ENCODE assay signal across 10 cellular contexts in the genomic region with DNA sequence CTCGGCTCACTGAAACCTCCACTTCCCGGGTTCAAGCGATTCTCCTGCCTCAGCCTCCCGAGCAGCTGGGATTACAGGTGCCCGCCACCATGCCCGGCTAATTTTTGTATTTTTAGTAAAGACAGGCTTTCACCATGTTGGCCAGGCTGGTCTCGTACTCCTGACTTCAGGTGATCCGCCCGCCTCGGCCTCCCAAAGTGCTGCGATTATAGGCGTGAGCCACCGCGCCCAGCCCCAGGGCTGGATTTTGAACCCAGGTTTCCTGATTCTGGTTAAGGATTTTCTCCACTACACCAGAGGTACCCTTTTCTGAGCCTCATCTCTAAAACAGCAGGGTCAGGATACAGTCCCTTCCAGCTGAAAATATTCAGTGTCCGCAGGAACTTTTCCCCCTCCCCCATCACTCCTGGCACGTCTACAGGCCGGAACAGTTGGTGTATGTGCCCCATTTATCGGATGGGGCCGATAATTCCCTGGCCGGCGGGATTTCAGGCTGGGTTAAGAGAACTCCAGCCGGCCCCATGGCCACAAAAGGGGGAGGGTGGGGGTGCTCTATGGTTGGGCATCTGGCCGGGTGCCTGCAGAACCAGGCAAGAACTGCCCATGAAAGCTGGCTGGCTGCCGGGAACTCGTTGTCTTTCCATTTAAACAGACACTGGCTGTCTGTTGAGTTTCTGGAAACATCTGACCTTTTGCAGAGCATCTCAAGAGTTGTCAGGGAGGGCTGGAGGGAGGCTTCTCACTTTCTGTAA. TPM values are rescaled to one million over a fixed set of nuclear protein-coding genes. Genes with fewer than 3 reads are reported as not detected.
A peak's percentile ranks its signal among the peaks of the same experiment; 100 is the strongest.
DNase-seq lines count a peak whose midpoint lies in the region; ATAC-seq and TF ChIP-seq lines count a peak whose summit lies in the region.
"Had no signal": no experiment of that assay in that cellular context is flagged by ENCODE, and none has a peak within 500 bp of the region (broad histone marks: within the 10 kb centered on the region; RNA-seq: fewer than 3 reads in every experiment).

No MANE protein-coding gene starts in this region.

- POLR2A ChIA-PET in CD8-positive, alpha-beta memory T cell (lab: Charles Lee): no interaction called here
- POLR2A ChIA-PET in PC-9 (lab: Charles Lee; ENCODE audit: unreplicated experiment): no interaction called here

- H3K27me3 Mint-ChIP-seq in CD8-positive, alpha-beta memory T cell: peaks cover 4 to 7% of the 10 kb centered on the region in 2 donors
- H3K27me3 Mint-ChIP-seq: T-helper 17 cell had no signal

- no peak for TF ChIP-seq CTCF in RWPE2 (IDR thresholded peaks at IDR 0.05; ENCODE audit: poor library complexity, severe bottlenecking)
- peak in 1 of 5 experiments; percentile 18 for TF ChIP-seq CTCF in tibial nerve (IDR thresholded peaks at IDR 0.05)
- TF ChIP-seq CTCF in PC-9 (conservative IDR thresholded peaks at IDR 0.05): no peak

- peak; percentile 35; the same call in 1 of the 3 replicates for ATAC-seq in RWPE2 (ENCODE audit: low read depth)
- ATAC-seq in esophagus mucosa: peak; percentile 13
- no peak for ATAC-seq in HG02840 (IDR thresholded peaks at IDR 0.05; ENCODE audit: low FRiP score, unreplicated experiment)
- ATAC-seq: T-helper 17 cell had no signal

- no peak overlapping the region for H3K4me2 ChIP-seq in PC-9

- H3K4me1 Mint-ChIP-seq in CD8-positive, alpha-beta memory T cell: peaks cover 9 to 11% (median 11%) of the 10 kb centered on the region in 3 donors

- no TSS peak for BruUV-seq in PC-9 (replicated peaks; lab: Mats Ljungman, UMichigan)

- H3K27ac ChIP-seq in RWPE2 (ENCODE audit: poor library complexity, severe bottlenecking): peak overlapping the region; percentile 7
- peak overlapping the region; percentile 84 to 94 (median 92) for H3K27ac ChIP-seq in tibial nerve
- no peak overlapping the region for H3K27ac ChIP-seq in CD8-positive, alpha-beta memory T cell (ENCODE audit: low read depth, low read length)
- H3K27ac ChIP-seq in PC-9: no peak overlapping the region

- H3K4me1 ChIP-seq in RWPE2 (ENCODE audit: insufficient read depth, poor library complexity, severe bottlenecking): peaks cover 5% of the 10 kb centered on the region
- H3K4me1 ChIP-seq in tibial nerve: peaks cover 0 to 43% (median 22%) of the 10 kb centered on the region in 4 donors
- no peaks in the 10 kb centered on the region for H3K4me1 ChIP-seq in CD8-positive, alpha-beta memory T cell (ENCODE audit: insufficient read depth, low read length)
- no peaks in the 10 kb centered on the region for H3K4me1 ChIP-seq in PC-9 (replicated peaks; ENCODE audit: insufficient read depth)

- H3K27ac Mint-ChIP-seq in CD8-positive, alpha-beta memory T cell: no peak overlapping the region
- H3K27ac Mint-ChIP-seq: T-helper 17 cell had no signal

- H3K9me3 ChIP-seq in RWPE2 (ENCODE audit: severe bottlenecking) (no peaks in the 10 kb centered on the region), tibial nerve (no peaks in the 10 kb centered on the region), PC-9 (ENCODE audit: insufficient read depth, low read depth) (no peaks in the 10 kb centered on the region)
- H3K9me3 ChIP-seq in CD8-positive, alpha-beta memory T cell (ENCODE audit: low read length): no peaks in the 10 kb centered on the region

- no peaks in the 10 kb centered on the region for H3K36me3 ChIP-seq in RWPE2 (ENCODE audit: low read depth)
- H3K36me3 ChIP-seq in tibial nerve: no peaks in the 10 kb centered on the region
- no peaks in the 10 kb centered on the region for H3K36me3 ChIP-seq in CD8-positive, alpha-beta memory T cell (ENCODE audit: insufficient read depth, low read length)
- no peaks in the 10 kb centered on the region for H3K36me3 ChIP-seq in PC-9 (ENCODE audit: low read depth)

- TF ChIP-seq POLR2A in tibial nerve (IDR thresholded peaks at IDR 0.05): peak in 1 of 2 donors; percentile 19

- intact Hi-C loops in PC-9 (cut with micrococcal nuclease; ENCODE audit: unreplicated experiment): no loop called here

- H3K27me3 ChIP-seq in RWPE2 (ENCODE audit: insufficient read depth, poor library complexity, severe bottlenecking) (no peaks in the 10 kb centered on the region), tibial nerve (no peaks in the 10 kb centered on the region), PC-9 (ENCODE audit: insufficient read depth, low read depth) (no peaks in the 10 kb centered on the region)
- H3K27me3 ChIP-seq in CD8-positive, alpha-beta memory T cell (ENCODE audit: insufficient read depth, low read length, poor library complexity, severe bottlenecking): no peaks in the 10 kb centered on the region

- H3F3A ChIP-seq in PC-9 (ENCODE audit: insufficient read depth, low read depth): no peaks in the 10 kb centered on the region

- DNase-seq in RWPE2 (ENCODE audit: low spot score) (no peak), mucosa of gallbladder (ENCODE audit: low spot score) (peak; percentile 82), tibial nerve (ENCODE audit: low spot score in 2 of 2) (peak; percentile 83 to 86), PC-9 (no peak), NOMO-1 treated with dmso at 0.1 percent for 144 hours (lab: John Stamatoyannopoulos, UW; ENCODE audit: unreplicated experiment) (no peak)
- no peak for DNase-seq in CD8-positive, alpha-beta memory T cell
- DNase-seq: T-helper 17 cell had no signal

- H3K9me3 Mint-ChIP-seq in CD8-positive, alpha-beta memory T cell: no peaks in the 10 kb centered on the region

- CTCF ChIA-PET in CD8-positive, alpha-beta memory T cell (lab: Charles Lee): no interaction called here
- CTCF ChIA-PET in PC-9 (lab: Charles Lee): interaction anchor here (0.6 kb wide), 1 partner anchor 862 kb away, joined by 12 read pairs; no protein-coding TSS in a partner anchor

- H3K79me2 ChIP-seq in PC-9 (ENCODE audit: low read depth): no peaks in the 10 kb centered on the region

- no peaks in the 10 kb centered on the region for H4K20me1 ChIP-seq in PC-9 (ENCODE audit: insufficient read depth)

- H3K9me2 ChIP-seq in PC-9 (ENCODE audit: insufficient read depth): no peaks in the 10 kb centered on the region

- no peaks in the 10 kb centered on the region for H3K36me3 Mint-ChIP-seq in CD8-positive, alpha-beta memory T cell

- H3K4me3 ChIP-seq in RWPE2 (ENCODE audit: severe bottlenecking): no peak overlapping the region
- H3K4me3 ChIP-seq in tibial nerve: no peak overlapping the region
- H3K4me3 ChIP-seq in CD8-positive, alpha-beta memory T cell (ENCODE audit: low read length): no peak overlapping the region
- H3K4me3 ChIP-seq in PC-9: no peak overlapping the region
- H3K4me3 ChIP-seq: skin epidermis had no signal

- WGBS in tibial nerve, 2 donors: 56 to 59% methylated on average over 24 to 25 of the region's 25 CpGs

- no peak overlapping the region for H3K4me3 Mint-ChIP-seq in CD8-positive, alpha-beta memory T cell
- H3K4me3 Mint-ChIP-seq: T-helper 17 cell had no signal

- H2AFZ ChIP-seq in PC-9: no peak overlapping the region

- peak; percentile 62 to 96 for TF ChIP-seq EP300 in tibial nerve (IDR thresholded peaks at IDR 0.05)

RNA-seq across cellular contexts. Expression of a gene that starts 26.8 kb away (rescaled TPM):
- total RNA-seq in esophagus mucosa: 216 TPM
- total RNA-seq in mucosa of gallbladder: 79.7 TPM
- total RNA-seq in tibial nerve: 100 to 1,000 TPM in 1 of 4 donors, 10 to 100 TPM in 3; 43.1 to 104 (median 59.0) TPM
- total RNA-seq in CD8-positive, alpha-beta memory T cell: 1 to 10 TPM; 6.9 to 8.8 TPM
- polyA plus RNA-seq in CD8-positive, alpha-beta memory T cell: 10.1 TPM
- total RNA-seq in PC-9 (2021): 63.6 and 70.7 TPM in 2 replicates

RNA-seq across cellular contexts. Expression of a gene that starts 59.4 kb away (rescaled TPM):
- total RNA-seq in esophagus mucosa (118 TPM), mucosa of gallbladder (106 TPM), tibial nerve (10 to 100 TPM; 27.5 to 48.1 (median 37.8) TPM), PC-9 (2021) (113 and 127 TPM in 2 replicates)
- 100 to 1,000 TPM; 162 to 166 TPM for total RNA-seq in CD8-positive, alpha-beta memory T cell
- 251 TPM for polyA plus RNA-seq in CD8-positive, alpha-beta memory T cell

RNA-seq across cellular contexts. Expression of a gene that starts 59.7 kb away (rescaled TPM):
- total RNA-seq in esophagus mucosa (6.5 TPM), mucosa of gallbladder (12.6 TPM), tibial nerve (1 to 10 TPM; 1.4 to 6.9 (median 4.9) TPM), PC-9 (2021) (7.5 and 7.6 TPM in 2 replicates)
- total RNA-seq in CD8-positive, alpha-beta memory T cell: 10 to 100 TPM; 10.3 to 11.6 TPM
- 0.85 TPM for polyA plus RNA-seq in CD8-positive, alpha-beta memory T cell

Comparison
In these comparisons a context has a peak if more than half of its experiments do, and no peak if none do; other contexts are left out.
1. DNase-seq: peak in mucosa of gallbladder (single experiment) and tibial nerve (2 of 2); none in RWPE2 (single experiment), CD8-positive, alpha-beta memory T cell (0 of 5), PC-9 (0 of 2) and NOMO-1 treated with dmso at 0.1 percent for 144 hours (single experiment).
2. H3K27ac ChIP-seq: peak in RWPE2 (single experiment) and tibial nerve (4 of 4); none in CD8-positive, alpha-beta memory T cell (single experiment) and PC-9 (single experiment).